In genomic region chr5:5380298-5380697, GRCh38 we compare ENCODE assay signal across 15 cellular contexts.
"Had no signal": no experiment of that assay in that cellular context is flagged by ENCODE, and none has a peak within 500 bp of the region (broad histone marks: within the 10 kb centered on the region; RNA-seq: fewer than 3 reads in every experiment).

No MANE protein-coding gene starts in this region.

- DNase-seq: activated CD4-positive, alpha-beta T cell treated with anti-CD3 and anti-CD28 coated beads, Interleukin-2, amount 50 U/mL, for 1 hour; activated CD8-positive, alpha-beta memory T cell treated with anti-CD3 and anti-CD28 coated beads for 24 hours; activated CD8-positive, alpha-beta memory T cell treated with anti-CD3 and anti-CD28 coated beads, Interleukin-2, amount 50 U/mL, for 48 hours; activated gamma-delta T cell; activated T-cell treated with anti-CD3 and anti-CD28 coated beads, Interleukin-2, amount 50 U/mL, for 72 hours; foreskin fibroblast; left lung; naive thymus-derived CD4-positive, alpha-beta T cell; stimulated activated CD4-positive, alpha-beta T cell treated with anti-CD3 and anti-CD28 coated beads, Interleukin-4, amount 100 ng/mL, for 24 hours; T-helper 1 cell; T-helper 9 cell had no signal

- H3K4me1 Mint-ChIP-seq: activated naive CD4-positive, alpha-beta T cell treated with anti-CD3 and anti-CD28 coated beads, Interleukin-2, amount 50 U/mL, for 24 hours; stimulated activated memory B cell treated with anti-CD40 and anti-IgM and Interleukin-4, amounts not matched to agents 10 μg/mL and 1 μg/mL and 100 μg/mL, for 72 hours had no signal

- H3K4me3 Mint-ChIP-seq: activated naive CD4-positive, alpha-beta T cell treated with anti-CD3 and anti-CD28 coated beads, Interleukin-2, amount 50 U/mL, for 24 hours; activated T-cell treated with anti-CD3 and anti-CD28 coated beads, Interleukin-2, amount 50 U/mL, for 72 hours; naive thymus-derived CD4-positive, alpha-beta T cell; stimulated activated memory B cell treated with anti-CD40 and anti-IgM and Interleukin-4, amounts not matched to agents 10 μg/mL and 1 μg/mL and 100 μg/mL, for 72 hours had no signal

- ATAC-seq: activated CD4-positive, CD25-positive, alpha-beta regulatory T cell treated with anti-CD3 and anti-CD28 coated beads, Interleukin-2, amount 50 U/mL, for 24 hours; activated T-cell treated with anti-CD3 and anti-CD28 coated beads, Interleukin-2, amount 50 U/mL, for 72 hours; naive thymus-derived CD4-positive, alpha-beta T cell; sciatic nerve; stimulated activated memory B cell treated with anti-CD40 and anti-IgM and Interleukin-4, amounts not matched to agents 10 μg/mL and 1 μg/mL and 100 μg/mL, for 72 hours had no signal

- H3K27me3 Mint-ChIP-seq: activated naive CD4-positive, alpha-beta T cell treated with anti-CD3 and anti-CD28 coated beads, Interleukin-2, amount 50 U/mL, for 24 hours; stimulated activated memory B cell treated with anti-CD40 and anti-IgM and Interleukin-4, amounts not matched to agents 10 μg/mL and 1 μg/mL and 100 μg/mL, for 72 hours had no signal

- H3K9me3 Mint-ChIP-seq: activated naive CD4-positive, alpha-beta T cell treated with anti-CD3 and anti-CD28 coated beads, Interleukin-2, amount 50 U/mL, for 24 hours; activated T-cell treated with anti-CD3 and anti-CD28 coated beads, Interleukin-2, amount 50 U/mL, for 72 hours; stimulated activated memory B cell treated with anti-CD40 and anti-IgM and Interleukin-4, amounts not matched to agents 10 μg/mL and 1 μg/mL and 100 μg/mL, for 72 hours had no signal

- H3K27ac Mint-ChIP-seq: activated naive CD4-positive, alpha-beta T cell treated with anti-CD3 and anti-CD28 coated beads, Interleukin-2, amount 50 U/mL, for 24 hours; activated T-cell treated with anti-CD3 and anti-CD28 coated beads, Interleukin-2, amount 50 U/mL, for 72 hours; naive thymus-derived CD4-positive, alpha-beta T cell; stimulated activated memory B cell treated with anti-CD40 and anti-IgM and Interleukin-4, amounts not matched to agents 10 μg/mL and 1 μg/mL and 100 μg/mL, for 72 hours had no signal
